In genomic region chr19:23527797-23528196, GRCh38 we compare ENCODE assay signal across 25 cellular contexts.
A peak's percentile ranks its signal among the peaks of the same experiment; 100 is the strongest.
DNase-seq lines count a peak whose midpoint lies in the region; ATAC-seq and TF ChIP-seq lines count a peak whose summit lies in the region.
"Had no signal": no experiment of that assay in that cellular context is flagged by ENCODE, and none has a peak within 500 bp of the region (broad histone marks: within the 10 kb centered on the region; RNA-seq: fewer than 3 reads in every experiment).

No MANE protein-coding gene starts in this region.

- H3K4me3 ChIP-seq in DND-41 (ENCODE audit: low read depth in 1 of 2, low read length in 2 of 2), result no peak overlapping the region
- no peak overlapping the region for H3K4me3 ChIP-seq in HEK293 (ENCODE audit: low read depth, low read length)
- H3K4me3 ChIP-seq in PC-3 (ENCODE audit: low read length), result 0 out of 2 replicates have a peak overlapping the region, but pooled peaks have one; percentile 0
- H3K4me3 ChIP-seq in spleen, result no peak overlapping the region
- H3K4me3 ChIP-seq: heart left ventricle, K562, SK-N-MC, skin epidermis, transverse colon had no signal

- H3K9me3 ChIP-seq in DND-41 (ENCODE audit: insufficient read depth, low read length, severe bottlenecking) (peaks cover 22% of the 10 kb centered on the region), HEK293 (ENCODE audit: control insufficient read depth, insufficient read depth, low read depth, low read length) (no peaks in the 10 kb centered on the region), PC-3 (ENCODE audit: low read length) (peaks cover 12% of the 10 kb centered on the region; the same call in 1 of the 2 replicates), spleen (peaks cover 0 to 78% (median 53%) of the 10 kb centered on the region in 8 donors)
- H3K9me3 ChIP-seq: Caco-2 had no signal

- H2AFZ ChIP-seq in DND-41 (ENCODE audit: low read depth, low read length) (no peak overlapping the region), PC-3 (ENCODE audit: low read length) (no peak overlapping the region)
- H2AFZ ChIP-seq: parathyroid adenoma, PC-9 had no signal

- H3K9me2 ChIP-seq in PC-3 (replicated peaks; ENCODE audit: low read length), result no peaks in the 10 kb centered on the region

- no peaks in the 10 kb centered on the region for H3F3A ChIP-seq in PC-3 (ENCODE audit: low read length, unreplicated experiment)

- CTCF ChIA-PET in HEK293 (lab: Yijun Ruan, JAX), result no interaction called here
- CTCF ChIA-PET in PC-3 (lab: Charles Lee), result no interaction called here

- H3K4me1 ChIP-seq in DND-41 (ENCODE audit: insufficient read depth, low read length) (no peaks in the 10 kb centered on the region), HEK293 (ENCODE audit: control insufficient read depth, insufficient read depth, low read length) (no peaks in the 10 kb centered on the region), PC-3 (ENCODE audit: insufficient read depth, low read length) (peaks cover 8% of the 10 kb centered on the region; the same call in 1 of the 2 replicates), spleen (no peaks in the 10 kb centered on the region)
- H3K4me1 ChIP-seq: parathyroid adenoma had no signal

- H3K27ac ChIP-seq in 22Rv1 (peak overlapping the region; percentile 52), DND-41 (ENCODE audit: low read length) (no peak overlapping the region), HEK293 (ENCODE audit: extremely low read depth, low read depth, low read length) (no peak overlapping the region), PC-3 (ENCODE audit: low read length) (peak overlapping the region; percentile 60), spleen (no peak overlapping the region)
- H3K27ac ChIP-seq: heart left ventricle, parathyroid adenoma, PC-9, SK-N-MC, skin epidermis, transverse colon had no signal

- H3K79me2 ChIP-seq in DND-41 (ENCODE audit: insufficient read depth, low read length), result no peaks in the 10 kb centered on the region
- no peaks in the 10 kb centered on the region for H3K79me2 ChIP-seq in PC-3 (ENCODE audit: low read length)
- H3K79me2 ChIP-seq: parathyroid adenoma had no signal

- DNase-seq in DND-41, result peak; percentile 23
- no peak for DNase-seq in PC-3
- no peak for DNase-seq in spleen
- DNase-seq in activated CD8-positive, alpha-beta memory T cell treated with anti-CD3 and anti-CD28 coated beads for 24 hours, result no peak
- no peak for DNase-seq in effector CD4-positive, alpha-beta T cell
- DNase-seq: activated CD4-positive, alpha-beta T cell treated with anti-CD3 and anti-CD28 coated beads, Interleukin-2, amount 10 ng/mL, durations not matched to agents 7 days and 5 days; activated T-cell treated with anti-CD3 and anti-CD28 coated beads, Interleukin-2, amount 50 U/mL, for 48 hours; amniotic stem cell; Caco-2; effector CD8-positive, alpha-beta T cell; GF-D8; heart left ventricle; naive B cell; NCI-H1048; NCI-H2107; NCI-H69; transverse colon had no signal

- no peaks in the 10 kb centered on the region for H3K27me3 ChIP-seq in DND-41 (ENCODE audit: insufficient read depth, low read length, poor library complexity)
- H3K27me3 ChIP-seq in PC-3 (ENCODE audit: low read length), result no peaks in the 10 kb centered on the region
- H3K27me3 ChIP-seq in spleen (replicated peaks in 1 of 7), result no peaks in the 10 kb centered on the region
- H3K27me3 ChIP-seq: heart left ventricle, transverse colon had no signal

- POLR2A ChIA-PET in HEK293 (lab: Yijun Ruan, JAX), result no interaction called here
- POLR2A ChIA-PET in PC-3 (lab: Charles Lee; ENCODE audit: unreplicated experiment), result interaction anchor here (0.6 kb wide), 1 partner anchor 27 kb away, joined by 4 read pairs; no protein-coding TSS in a partner anchor

- H3K36me3 ChIP-seq in DND-41 (ENCODE audit: insufficient read depth, low read length) (no peaks in the 10 kb centered on the region), HEK293 (ENCODE audit: control insufficient read depth in 2 of 2, insufficient read depth in 1 of 2, low read length in 2 of 2) (no peaks in the 10 kb centered on the region), PC-3 (ENCODE audit: low read depth, low read length) (peaks cover 9% of the 10 kb centered on the region; the same call in 1 of the 2 replicates), spleen (no peaks in the 10 kb centered on the region)
- H3K36me3 ChIP-seq: heart left ventricle, transverse colon had no signal

- WGBS in spleen, 5 donors, result 60 to 71% (median 70%) methylated on average over 2 of the region's 2 CpGs

- ATAC-seq in DND-41 (ENCODE audit: insufficient read depth, low read depth) (no peak), PC-3 (no peak), HG03354 (IDR thresholded peaks at IDR 0.05; ENCODE audit: poor library complexity, severe bottlenecking, unreplicated experiment) (no peak)
- ATAC-seq: heart left ventricle, K562 had no signal

- H3K4me2 ChIP-seq in DND-41 (ENCODE audit: insufficient read depth, low read length) (no peak overlapping the region), PC-3 (ENCODE audit: low read length) (no peak overlapping the region)

- intact Hi-C loops in PC-3 (cut with micrococcal nuclease) (no loop called here), spleen (cut with DNase I; ENCODE audit: low total_unique reads) (no loop called here)

- no peak for TF ChIP-seq CTCF in 22Rv1 (IDR thresholded peaks at IDR 0.05)
- TF ChIP-seq CTCF in DND-41 (IDR thresholded peaks at IDR 0.05; ENCODE audit: borderline replicate concordance, extremely low read depth, low read length, poor library complexity, severe bottlenecking), result no peak
- no peak for TF ChIP-seq CTCF in HEK293 (tag by site-specific recombination; IDR thresholded peaks at IDR 0.05)
- no peak for TF ChIP-seq CTCF in PC-3 (conservative IDR thresholded peaks at IDR 0.05; ENCODE audit: low read depth, low read length)
- TF ChIP-seq CTCF in spleen (IDR thresholded peaks at IDR 0.05 in 8 of 11, conservative IDR thresholded peaks at IDR 0.05 in 3 of 11), result no peak

- H3K9ac ChIP-seq in DND-41 (ENCODE audit: low read depth, low read length) (no peak overlapping the region), PC-3 (ENCODE audit: low read length) (peak overlapping the region; percentile 17; the same call in 1 of the 2 replicates)
- H3K9ac ChIP-seq: parathyroid adenoma had no signal

- no TSS peak for BruUV-seq in PC-3 (replicated peaks; lab: Mats Ljungman, UMichigan)

- no peaks in the 10 kb centered on the region for H4K20me1 ChIP-seq in DND-41 (ENCODE audit: insufficient read depth, low read length)
- no peaks in the 10 kb centered on the region for H4K20me1 ChIP-seq in PC-3 (ENCODE audit: low read length)

- TF ChIP-seq POLR2A in spleen (IDR thresholded peaks at IDR 0.05), result no peak

TF ChIP-seq in HEK293, 187 proteins besides CTCF, POLR2A, EP300 and RAD21:
- TF ChIP-seq TRIM28 (IDR thresholded peaks at IDR 0.05; ENCODE audit: borderline replicate concordance, low read length) (peak; percentile 79; the same call in 1 of the 2 replicates), ZNF791 (tag by site-specific recombination; IDR thresholded peaks at IDR 0.05) (no peak), ZNF280C (tag by site-specific recombination; IDR thresholded peaks at IDR 0.05) (no peak)
TF ChIP-seq in HEK293: peak in this region for 1.

Comparison
In these comparisons a context has a peak if more than half of its experiments do, and no peak if none do; other contexts are left out.
1. H3K27ac ChIP-seq: peak in 22Rv1 (single experiment) and PC-3 (single experiment); none in DND-41 (single experiment), HEK293 (single experiment) and spleen (0 of 8).